Comparison of ENCODE assay signal across 8 cellular contexts in genomic region chr11:19595840-19596751, GRCh38.
DNase-seq lines count a peak whose midpoint lies in the region; ATAC-seq and TF ChIP-seq lines count a peak whose summit lies in the region.

No MANE protein-coding gene starts in this region.

- peaks cover 0 to 28% (median 13%) of the 10 kb centered on the region in 12 donors for H3K4me1 ChIP-seq in heart left ventricle

- H3K27ac ChIP-seq in heart left ventricle, result peak overlapping the region in 10 of 12 donors; percentile 49 to 90 (median 72)

- peaks cover under 1% of the 10 kb centered on the region for H3K36me3 Mint-ChIP-seq in glutamatergic neuron (ENCODE audit: unreplicated experiment)

- no peaks in the 10 kb centered on the region for H3K9me3 ChIP-seq in heart left ventricle

- no peak overlapping the region for H3K4me3 Mint-ChIP-seq in glutamatergic neuron (ENCODE audit: unreplicated experiment)

- H3K27me3 ChIP-seq in heart left ventricle, result no peaks in the 10 kb centered on the region

- 32 to 45% (median 43%) methylated on average over 10 to 12 of the region's 12 CpGs for WGBS in heart left ventricle, 4 donors

- TF ChIP-seq CTCF in heart left ventricle (IDR thresholded peaks at IDR 0.05) (no peak), retinal pigment epithelial cell (conservative IDR thresholded peaks at IDR 0.05; ENCODE audit: low read depth, low read length) (no peak), glutamatergic neuron (IDR thresholded peaks at IDR 0.05; ENCODE audit: partially characterized antibody, unreplicated experiment) (no peak)

- H3K27me3 Mint-ChIP-seq in glutamatergic neuron (ENCODE audit: unreplicated experiment), result peaks cover 1% of the 10 kb centered on the region

- peak; percentile 81 to 92 (median 86) for ATAC-seq in heart left ventricle

- no peak overlapping the region for H3K4me3 ChIP-seq in heart left ventricle
- H3K4me3 ChIP-seq in retinal pigment epithelial cell (ENCODE audit: low read length), result no peak overlapping the region

- peaks cover 9% of the 10 kb centered on the region for H3K9me3 Mint-ChIP-seq in glutamatergic neuron (ENCODE audit: unreplicated experiment)

- DNase-seq in Daoy (ENCODE audit: low read depth) (peak; percentile 78), amniotic epithelial cell (ENCODE audit: low read depth) (peak; percentile 76), heart left ventricle (peak; percentile 53 to 80 (median 72)), retinal pigment epithelial cell (ENCODE audit: low read depth) (peak; percentile 73), NK-92 (lab: John Stamatoyannopoulos, UW; ENCODE audit: unreplicated experiment) (no peak), NCI-H2081 treated with DMSO at 0.1 percent for 48 hours (lab: John Stamatoyannopoulos, UW) (no peak), NCI-H2171 treated with DMSO at 0.1 percent for 48 hours (lab: John Stamatoyannopoulos, UW) (no peak), glutamatergic neuron (no peak)

- no peak for TF ChIP-seq POLR2A in heart left ventricle (IDR thresholded peaks at IDR 0.05)

- no peak overlapping the region for H3K27ac Mint-ChIP-seq in glutamatergic neuron (ENCODE audit: unreplicated experiment)

- H3K36me3 ChIP-seq in heart left ventricle, result no peaks in the 10 kb centered on the region

- peaks cover 25% of the 10 kb centered on the region for H3K4me1 Mint-ChIP-seq in glutamatergic neuron (ENCODE audit: low read depth, unreplicated experiment)

- intact Hi-C loops in heart left ventricle (cut with DNase I), result no loop called here

Comparison
In these comparisons a context has a peak if more than half of its experiments do, and no peak if none do; other contexts are left out.
1. DNase-seq: peak in Daoy (single experiment), amniotic epithelial cell (single experiment), heart left ventricle (5 of 5) and retinal pigment epithelial cell (single experiment); none in NK-92 (single experiment), NCI-H2081 treated with DMSO at 0.1 percent for 48 hours (single experiment), NCI-H2171 treated with DMSO at 0.1 percent for 48 hours (single experiment) and glutamatergic neuron (single experiment).